In genomic region chr1:153771841-153772593, GRCh38 we compare ENCODE assay signal across 8 cellular contexts. TPM values are rescaled to one million over a fixed set of nuclear protein-coding genes. Genes with fewer than 3 reads are reported as not detected.
A peak's percentile ranks its signal among the peaks of the same experiment; 100 is the strongest.
DNase-seq lines count a peak whose midpoint lies in the region; ATAC-seq and TF ChIP-seq lines count a peak whose summit lies in the region.

No MANE protein-coding gene starts in this region.

- H3K9me3 ChIP-seq in PC-3 (ENCODE audit: low read length): no peaks in the 10 kb centered on the region
- no peaks in the 10 kb centered on the region for H3K9me3 ChIP-seq in smooth muscle cell (replicated peaks; ENCODE audit: low read depth)
- no peaks in the 10 kb centered on the region for H3K9me3 ChIP-seq in testis

- CTCF ChIA-PET in PC-3 (lab: Charles Lee): no interaction called here

- H3K4me1 ChIP-seq in PC-3 (ENCODE audit: insufficient read depth, low read length): peaks cover 11% of the 10 kb centered on the region
- peaks cover 10% of the 10 kb centered on the region for H3K4me1 ChIP-seq in smooth muscle cell (ENCODE audit: low read depth)
- peaks cover 21% of the 10 kb centered on the region for H3K4me1 ChIP-seq in testis

- intact Hi-C loops in PC-3 (cut with micrococcal nuclease) (no loop called here), testis (cut with DNase I; ENCODE audit: low total_unique reads) (loop anchor here (5.0 kb wide), 1 partner anchor 95 kb away; the partner anchor contains the start of gene NPR1)

- 75% methylated on average over 19 of the region's 21 CpGs for WGBS in smooth muscle cell (ENCODE audit: low lambda C conversion rate)
- WGBS in testis, 2 donors: 73 to 82% methylated on average over 12 to 20 of the region's 21 CpGs

- H2AFZ ChIP-seq in PC-3 (ENCODE audit: low read length) (no peak overlapping the region), smooth muscle cell (ENCODE audit: low read depth) (no peak overlapping the region)

- H3K9ac ChIP-seq in PC-3 (ENCODE audit: low read length) (no peak overlapping the region), smooth muscle cell (ENCODE audit: low read depth) (no peak overlapping the region)

- TF ChIP-seq CTCF in GM12872 (IDR thresholded peaks at IDR 0.05; ENCODE audit: insufficient read depth, low read depth, low read length) (peak; percentile 56; the same call in 2 of the 3 replicates), PC-3 (conservative IDR thresholded peaks at IDR 0.05; ENCODE audit: low read depth, low read length) (peak; percentile 55; the same call in 1 of the 2 replicates), fibroblast of the aortic adventitia (IDR thresholded peaks at IDR 0.05; ENCODE audit: insufficient read depth, low read length) (peak; percentile 53), smooth muscle cell (IDR thresholded peaks at IDR 0.05; ENCODE audit: borderline replicate concordance, insufficient read depth, poor library complexity, severe bottlenecking) (peak; percentile 41), testis (IDR thresholded peaks at IDR 0.05) (peak in 1 of 3 experiments; percentile 11)

- H3K27ac ChIP-seq in PC-3 (ENCODE audit: low read length) (no peak overlapping the region), smooth muscle cell (ENCODE audit: low read depth) (peak overlapping the region; percentile 46), testis (no peak overlapping the region)

- no peaks in the 10 kb centered on the region for H3K27me3 ChIP-seq in PC-3 (ENCODE audit: low read length)
- no peaks in the 10 kb centered on the region for H3K27me3 ChIP-seq in smooth muscle cell (ENCODE audit: low read depth)
- H3K27me3 ChIP-seq in testis: no peaks in the 10 kb centered on the region

- H4K20me1 ChIP-seq in PC-3 (ENCODE audit: low read length): no peaks in the 10 kb centered on the region
- no peaks in the 10 kb centered on the region for H4K20me1 ChIP-seq in smooth muscle cell (ENCODE audit: low read depth)

- DNase-seq in PC-3: no peak
- no peak for DNase-seq in fibroblast of the aortic adventitia (ENCODE audit: low read depth)
- DNase-seq in smooth muscle cell (lab: John Stamatoyannopoulos, UW; ENCODE audit: unreplicated experiment): no peak
- DNase-seq in NCI-H774 (lab: John Stamatoyannopoulos, UW): no peak
- no peak for DNase-seq in SHP77 treated with DMSO at 0.1 percent for 48 hours (lab: John Stamatoyannopoulos, UW)
- DNase-seq in testis: no peak

- no peaks in the 10 kb centered on the region for H3F3A ChIP-seq in PC-3 (ENCODE audit: low read length, unreplicated experiment)
- peaks cover 18% of the 10 kb centered on the region for H3F3A ChIP-seq in smooth muscle cell (ENCODE audit: low read depth)

- H3K4me3 ChIP-seq in PC-3 (ENCODE audit: low read length) (no peak overlapping the region), fibroblast of the aortic adventitia (ENCODE audit: low read depth, low read length) (no peak overlapping the region), smooth muscle cell (no peak overlapping the region), testis (no peak overlapping the region)

- H3K79me2 ChIP-seq in PC-3 (ENCODE audit: low read length) (no peaks in the 10 kb centered on the region), smooth muscle cell (ENCODE audit: low read depth) (peaks cover under 1% of the 10 kb centered on the region)

- no peak for ATAC-seq in PC-3
- ATAC-seq in GM18517 (IDR thresholded peaks at IDR 0.05; ENCODE audit: unreplicated experiment): no peak

- H3K36me3 ChIP-seq in PC-3 (ENCODE audit: low read depth, low read length) (peaks cover 33% of the 10 kb centered on the region; the same call in 1 of the 2 replicates), smooth muscle cell (ENCODE audit: low read depth) (no peaks in the 10 kb centered on the region), testis (ENCODE audit: low read depth, missing control alignments) (no peaks in the 10 kb centered on the region)

- no peak for TF ChIP-seq POLR2A in testis (IDR thresholded peaks at IDR 0.05)

- no TSS peak for BruUV-seq in PC-3 (replicated peaks; lab: Mats Ljungman, UMichigan)

- no peaks in the 10 kb centered on the region for H3K9me2 ChIP-seq in PC-3 (replicated peaks; ENCODE audit: low read length)

- POLR2A ChIA-PET in PC-3 (lab: Charles Lee; ENCODE audit: unreplicated experiment): interaction anchor here (0.7 kb wide), 1 partner anchor 161 kb away, joined by 4 read pairs; no protein-coding TSS in a partner anchor

- no peak overlapping the region for H3K4me2 ChIP-seq in PC-3 (ENCODE audit: low read length)
- no peak overlapping the region for H3K4me2 ChIP-seq in smooth muscle cell

RNA-seq across cellular contexts. Expression of gene SLC27A3, which starts 3.2 kb away (rescaled TPM):
- 6.3 and 9.2 TPM in 2 replicates for total RNA-seq in PC-3 (2014; rRNA removed)
- total RNA-seq in fibroblast of the aortic adventitia (ENCODE audit: low replicate concordance): 11.5 and 113 TPM in 2 replicates
- total RNA-seq in smooth muscle cell: 14.8 and 21.3 TPM in 2 replicates
- polyA plus RNA-seq in smooth muscle cell: 36.0 and 41.0 TPM in 2 replicates
- total RNA-seq in testis: 10 to 100 TPM; 38.5 to 54.9 TPM
- polyA plus RNA-seq in testis (ENCODE audit: insufficient read depth, low read depth, low replicate concordance): 83.3 TPM

RNA-seq across cellular contexts. Expression of gene INTS3, which starts 44.2 kb away (rescaled TPM):
- total RNA-seq in PC-3 (2014; rRNA removed) (46.5 and 57.4 TPM in 2 replicates), fibroblast of the aortic adventitia (ENCODE audit: low replicate concordance) (49.0 and 55.8 TPM in 2 replicates), smooth muscle cell (33.6 and 34.8 TPM in 2 replicates), testis (100 to 1,000 TPM; 113 to 121 TPM)
- polyA plus RNA-seq in smooth muscle cell (22.3 and 27.6 TPM in 2 replicates), testis (ENCODE audit: insufficient read depth, low read depth, low replicate concordance) (66.1 TPM)
